ENCODE assay signal across 15 cellular contexts in genomic region chr10:78765726-78766335, GRCh38.
"Had no signal": no experiment of that assay in that cellular context is flagged by ENCODE, and none has a peak within 500 bp of the region (broad histone marks: within the 10 kb centered on the region; RNA-seq: fewer than 3 reads in every experiment).

No MANE protein-coding gene starts in this region.

- H3K36me3 ChIP-seq: ascending aorta, cardiac muscle cell, left ventricle myocardium inferior, upper lobe of left lung had no signal

- H3K9me3 ChIP-seq: ascending aorta, left ventricle myocardium inferior, upper lobe of left lung had no signal

- H3K9me3 Mint-ChIP-seq: activated naive CD8-positive, alpha-beta T cell treated with anti-CD3 and anti-CD28 coated beads, Interleukin-2, amount 50 U/mL, for 24 hours; activated T-cell treated with anti-CD3 and anti-CD28 coated beads, Interleukin-2, amount 50 U/mL, for 72 hours; T-helper 2 cell treated with Interferon-gamma antibody and Interleukin-4, amounts not matched to agents 5 μg/mL and 100 μg/mL, for 36 hours had no signal

- H3K4me2 ChIP-seq: smooth muscle cell had no signal

- H3K27ac Mint-ChIP-seq: activated T-cell treated with anti-CD3 and anti-CD28 coated beads, Interleukin-2, amount 50 U/mL, for 72 hours; T-helper 2 cell treated with Interferon-gamma antibody and Interleukin-4, amounts not matched to agents 5 μg/mL and 100 μg/mL, for 36 hours had no signal

- H3K4me3 ChIP-seq: ascending aorta, cardiac muscle cell, left ventricle myocardium inferior, smooth muscle cell, upper lobe of left lung had no signal

- FAIRE-seq: colon, endothelial cell of umbilical vein had no signal

- H3K4me3 Mint-ChIP-seq: activated naive CD8-positive, alpha-beta T cell treated with anti-CD3 and anti-CD28 coated beads, Interleukin-2, amount 50 U/mL, for 24 hours; activated T-cell treated with anti-CD3 and anti-CD28 coated beads, Interleukin-2, amount 50 U/mL, for 72 hours; T-helper 2 cell treated with Interferon-gamma antibody and Interleukin-4, amounts not matched to agents 5 μg/mL and 100 μg/mL, for 36 hours had no signal

- H3K27me3 ChIP-seq: ascending aorta, cardiac muscle cell, upper lobe of left lung had no signal

- DNase-seq: activated CD4-positive, alpha-beta T cell treated with anti-CD3 and anti-CD28 coated beads, Interleukin-2, amount 50 U/mL, for 4 hours; activated naive CD4-positive, alpha-beta T cell treated with Interleukin-2 at 50 U/mL for 16 hours; activated naive CD8-positive, alpha-beta T cell treated with anti-CD3 and anti-CD28 coated beads, Interleukin-2, amount 50 U/mL, for 24 hours; activated T-cell treated with anti-CD3 and anti-CD28 coated beads, Interleukin-2, amount 50 U/mL, for 72 hours; foreskin melanocyte; left ventricle myocardium inferior; stimulated activated naive CD4-positive, alpha-beta T cell; substantia nigra had no signal

- H3K27ac ChIP-seq: ascending aorta, cardiac muscle cell, left ventricle myocardium inferior, upper lobe of left lung had no signal
